In the genomic region with DNA sequence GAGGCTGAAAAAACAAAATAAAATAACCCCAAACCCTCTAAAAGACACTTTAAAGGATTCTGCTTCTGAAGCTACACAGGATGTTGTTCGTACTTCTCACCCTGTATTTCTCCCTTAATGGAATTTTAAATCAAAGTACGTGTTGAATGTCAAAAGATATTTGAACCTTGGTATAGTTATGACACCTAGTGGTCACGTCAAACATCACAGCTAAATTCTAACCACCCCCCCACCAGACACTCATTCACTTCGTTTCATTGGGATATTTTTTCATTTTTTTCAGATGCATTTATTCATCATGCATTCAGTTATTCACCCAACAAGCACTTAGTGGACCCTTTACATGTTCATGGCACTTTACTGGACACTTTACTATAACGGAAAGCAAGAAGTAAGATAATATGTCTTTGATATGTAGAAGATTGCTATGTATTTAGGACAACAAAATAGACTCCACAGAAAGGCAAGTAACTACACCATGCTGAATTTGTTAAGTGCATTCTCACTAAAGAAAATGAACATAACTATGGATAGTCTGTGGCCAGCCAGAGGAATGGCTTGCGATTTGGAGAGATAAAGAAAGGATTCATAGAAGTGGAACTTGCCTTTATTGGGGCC, we compare ENCODE assay signal across 8 cellular contexts.
DNase-seq lines count a peak whose midpoint lies in the region; ATAC-seq, FAIRE-seq and TF ChIP-seq lines count a peak whose summit lies in the region.

No MANE protein-coding gene starts in this region.

- FAIRE-seq in GM12878 (lab: Jason Lieb, UNC): peak; percentile 74

- intact Hi-C loops in GM12878 (cut with micrococcal nuclease; ENCODE audit: unreplicated experiment) (loop anchor here (1.0 to 10.0 kb wide), 10 partner anchors 65 to 947 kb away; a partner anchor contains a TSS), stomach (cut with DNase I; ENCODE audit: low total_unique reads) (no loop called here)

- POLR2A ChIA-PET in HEK293T (lab: Yijun Ruan, JAX): no interaction called here
- POLR2A ChIA-PET in GM12878 (lab: Charles Lee): no interaction called here

- TF ChIP-seq POLR2A in GM12878 (IDR thresholded peaks at IDR 0.05; ENCODE audit: low read depth, low read length): no peak
- TF ChIP-seq POLR2A in stomach (IDR thresholded peaks at IDR 0.05): no peak

- in situ Hi-C loops in GM12878 (cut with MboI): no loop called here

- peak; percentile 29 for DNase-seq in activated T-cell treated with anti-CD3 and anti-CD28 coated beads for 4 hours
- DNase-seq in activated T-cell treated with anti-CD3 and anti-CD28 coated beads, Interleukin-2, amount 50 U/mL, for 1 hour: no peak
- DNase-seq in HEK293T (ENCODE audit: extremely low spot score): peak; percentile 28
- peak; percentile 61 for DNase-seq in GM12878 (ENCODE audit: low read depth, low spot score)
- peak; percentile 17 for DNase-seq in iris pigment epithelial cell (ENCODE audit: low read depth)
- DNase-seq in stomach: no peak
- no peak for DNase-seq in activated CD8-positive, alpha-beta memory T cell treated with anti-CD3 and anti-CD28 coated beads for 24 hours

- TF ChIP-seq EP300 in GM12878 (IDR thresholded peaks at IDR 0.05; ENCODE audit: borderline replicate concordance in 1 of 2, control insufficient read depth in 1 of 2, low read depth in 2 of 2, low read length in 2 of 2): no peak
- no peak for TF ChIP-seq EP300 in stomach (IDR thresholded peaks at IDR 0.05)

- H3F3A ChIP-seq in OCI-LY1 (ENCODE audit: insufficient read depth, low read length): no peaks in the 10 kb centered on the region

- H3K4me3 ChIP-seq in OCI-LY1 (ENCODE audit: low read depth, low read length, poor library complexity, severe bottlenecking): no peak overlapping the region
- H3K4me3 ChIP-seq in GM12878: no peak overlapping the region
- no peak overlapping the region for H3K4me3 ChIP-seq in stomach

- peak; percentile 87 for ATAC-seq in GM12878

- no peak overlapping the region for H3K27ac ChIP-seq in OCI-LY1 (ENCODE audit: low read depth, low read length, poor library complexity, severe bottlenecking)
- H3K27ac ChIP-seq in GM12878 (ENCODE audit: control insufficient read depth, insufficient read depth): no peak overlapping the region
- H3K27ac ChIP-seq in stomach: no peak overlapping the region

- peak; percentile 83 for TF ChIP-seq RAD21 in GM12878 (IDR thresholded peaks at IDR 0.05; ENCODE audit: insufficient read depth, low read depth, low read length)

- H4K20me1 ChIP-seq in OCI-LY1 (ENCODE audit: insufficient read depth, low read length) (no peaks in the 10 kb centered on the region), GM12878 (ENCODE audit: control insufficient read depth, insufficient read depth) (no peaks in the 10 kb centered on the region)

- RAD21 ChIA-PET in GM12878 (lab: Charles Lee; ENCODE audit: unreplicated experiment): interaction anchor here (0.8 to 6.0 kb wide), 40 partner anchors 8 to 1057 kb away, joined by 3 to 54 read pairs (median 4); a partner anchor contains a TSS

- H3K36me3 ChIP-seq in OCI-LY1 (ENCODE audit: insufficient read depth, low read length) (no peaks in the 10 kb centered on the region), GM12878 (ENCODE audit: control insufficient read depth in 2 of 2, insufficient read depth in 2 of 2, low read length in 1 of 2) (no peaks in the 10 kb centered on the region), stomach (no peaks in the 10 kb centered on the region)

- no peaks in the 10 kb centered on the region for H3K79me2 ChIP-seq in OCI-LY1 (ENCODE audit: insufficient read depth, low read length)
- no peaks in the 10 kb centered on the region for H3K79me2 ChIP-seq in GM12878 (ENCODE audit: control insufficient read depth, insufficient read depth, low read length)

- CTCF ChIA-PET in HEK293T (lab: Yijun Ruan, JAX) (interaction anchor here (0.6 to 0.8 kb wide), 2 partner anchors 526 to 1021 kb away, joined by 3 to 5 read pairs; no protein-coding TSS in a partner anchor), GM12878 (lab: Yijun Ruan, JAX) (interaction anchor here (0.7 to 4.7 kb wide), 47 partner anchors 9 to 1053 kb away, joined by 3 to 57 read pairs (median 4); a partner anchor contains a TSS)

- H3K27me3 ChIP-seq in OCI-LY1 (ENCODE audit: insufficient read depth, low read length): no peaks in the 10 kb centered on the region
- H3K27me3 ChIP-seq in GM12878 (replicated peaks in 1 of 2; ENCODE audit: control insufficient read depth in 2 of 2, insufficient read depth in 2 of 2, low read length in 1 of 2): no peaks in the 10 kb centered on the region
- H3K27me3 ChIP-seq in stomach: no peaks in the 10 kb centered on the region

- H3K9ac ChIP-seq in OCI-LY1 (ENCODE audit: low read length) (no peak overlapping the region), GM12878 (ENCODE audit: control insufficient read depth, insufficient read depth, low read length) (no peak overlapping the region)

- H3K4me1 ChIP-seq in OCI-LY1 (ENCODE audit: insufficient read depth, low read length, severe bottlenecking): peaks cover 16% of the 10 kb centered on the region
- H3K4me1 ChIP-seq in GM12878 (ENCODE audit: control insufficient read depth, insufficient read depth, low read length): no peaks in the 10 kb centered on the region
- H3K4me1 ChIP-seq in stomach: peaks cover 0 to 6% (median 0%) of the 10 kb centered on the region in 4 donors

- H3K4me2 ChIP-seq in OCI-LY1 (ENCODE audit: low read length) (no peak overlapping the region), GM12878 (ENCODE audit: control insufficient read depth, insufficient read depth) (0 out of 2 replicates have a peak overlapping the region, but pooled peaks have one; percentile 12)

- WGBS in GM12878 (ENCODE audit: insufficient coverage, insufficient replicate concordance, low lambda C conversion rate, missing lambda C conversion rate): 7% methylated on average over 6 of the region's 6 CpGs
- 8 to 15% (median 12%) methylated on average over 6 of the region's 6 CpGs for WGBS in stomach, 5 donors

- TF ChIP-seq CTCF in OCI-LY1 (IDR thresholded peaks at IDR 0.05; ENCODE audit: low read length) (peak; percentile 55; the same call in 1 of the 2 replicates), GM12878 (IDR thresholded peaks at IDR 0.05 in 2 of 3, conservative IDR thresholded peaks at IDR 0.05 in 1 of 3; ENCODE audit: control insufficient read depth in 2 of 3, extremely low read depth in 1 of 3, insufficient read depth in 1 of 3, low read depth in 3 of 3, low read length in 3 of 3) (peak; percentile 54 to 82 (median 63); a peak in 5 of 6 replicates), stomach (IDR thresholded peaks at IDR 0.05) (peak in 5 of 7 experiments; percentile 33 to 66 (median 63))

- H3K9me3 ChIP-seq in OCI-LY1 (ENCODE audit: low read length) (no peaks in the 10 kb centered on the region), GM12878 (replicated peaks; ENCODE audit: control insufficient read depth, insufficient read depth, low read length) (no peaks in the 10 kb centered on the region; the same call in 2 of the 3 replicates), stomach (no peaks in the 10 kb centered on the region)

- no peaks in the 10 kb centered on the region for H3K9me2 ChIP-seq in OCI-LY1 (ENCODE audit: low read depth, low read length)

- BruUV-seq in GM12878 (replicated peaks; lab: Mats Ljungman, UMichigan): no TSS peak

- SMC1A ChIA-PET in GM12878 (lab: Charles Lee; ENCODE audit: uncharacterized antibody, unreplicated experiment): interaction anchor here (0.6 to 6.8 kb wide), 45 partner anchors 10 to 883 kb away, joined by 3 to 69 read pairs (median 4); a partner anchor contains a TSS

- no peak overlapping the region for H2AFZ ChIP-seq in OCI-LY1 (ENCODE audit: low read length)
- peak overlapping the region; percentile 35; the same call in 1 of the 2 replicates for H2AFZ ChIP-seq in GM12878 (ENCODE audit: control insufficient read depth, low read depth, low read length)

TF ChIP-seq in HEK293T, 16 proteins besides CTCF, POLR2A, EP300 and RAD21 (continues in another document):
- TF ChIP-seq SUZ12 (IDR thresholded peaks at IDR 0.05) (no peak), LEF1 (IDR thresholded peaks at IDR 0.05; ENCODE audit: borderline replicate concordance) (no peak), ELF4 (IDR thresholded peaks at IDR 0.05) (no peak), ARNT (IDR thresholded peaks at IDR 0.05) (no peak), FOXM1 (IDR thresholded peaks at IDR 0.05; ENCODE audit: borderline replicate concordance) (no peak), SP1 (IDR thresholded peaks at IDR 0.05) (no peak), ZNF384 (IDR thresholded peaks at IDR 0.05) (no peak), NFRKB (IDR thresholded peaks at IDR 0.05) (no peak), FOXA1 (IDR thresholded peaks at IDR 0.05) (no peak), FOXK2 (IDR thresholded peaks at IDR 0.05) (no peak)
- TF ChIP-seq, protein P1, sequence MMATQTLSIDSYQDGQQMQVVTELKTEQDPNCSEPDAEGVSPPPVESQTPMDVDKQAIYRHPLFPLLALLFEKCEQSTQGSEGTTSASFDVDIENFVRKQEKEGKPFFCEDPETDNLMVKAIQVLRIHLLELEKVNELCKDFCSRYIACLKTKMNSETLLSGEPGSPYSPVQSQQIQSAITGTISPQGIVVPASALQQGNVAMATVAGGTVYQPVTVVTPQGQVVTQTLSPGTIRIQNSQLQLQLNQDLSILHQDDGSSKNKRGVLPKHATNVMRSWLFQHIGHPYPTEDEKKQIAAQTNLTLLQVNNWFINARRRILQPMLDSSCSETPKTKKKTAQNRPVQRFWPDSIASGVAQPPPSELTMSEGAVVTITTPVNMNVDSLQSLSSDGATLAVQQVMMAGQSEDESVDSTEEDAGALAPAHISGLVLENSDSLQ (IDR thresholded peaks at IDR 0.05): no peak

TF ChIP-seq in GM12878, 131 proteins besides CTCF, POLR2A, EP300 and RAD21 (continues in another document):
- TF ChIP-seq IKZF2 (IDR thresholded peaks at IDR 0.05) (peak in 1 of 2 experiments; percentile 15; a peak in 1 of 4 replicates), SP1 (IDR thresholded peaks at IDR 0.05; ENCODE audit: low read depth, low read length) (no peak), RB1 (IDR thresholded peaks at IDR 0.05; ENCODE audit: borderline replicate concordance) (peak; percentile 40; the same call in 1 of the 2 replicates), TBL1XR1 (IDR thresholded peaks at IDR 0.05; ENCODE audit: low read depth, low read length) (no peak), ZNF24 (IDR thresholded peaks at IDR 0.05) (peak; percentile 94), SMC3 (IDR thresholded peaks at IDR 0.05; ENCODE audit: borderline replicate concordance, low read length) (peak; percentile 91)
- TF ChIP-seq, protein P2, sequence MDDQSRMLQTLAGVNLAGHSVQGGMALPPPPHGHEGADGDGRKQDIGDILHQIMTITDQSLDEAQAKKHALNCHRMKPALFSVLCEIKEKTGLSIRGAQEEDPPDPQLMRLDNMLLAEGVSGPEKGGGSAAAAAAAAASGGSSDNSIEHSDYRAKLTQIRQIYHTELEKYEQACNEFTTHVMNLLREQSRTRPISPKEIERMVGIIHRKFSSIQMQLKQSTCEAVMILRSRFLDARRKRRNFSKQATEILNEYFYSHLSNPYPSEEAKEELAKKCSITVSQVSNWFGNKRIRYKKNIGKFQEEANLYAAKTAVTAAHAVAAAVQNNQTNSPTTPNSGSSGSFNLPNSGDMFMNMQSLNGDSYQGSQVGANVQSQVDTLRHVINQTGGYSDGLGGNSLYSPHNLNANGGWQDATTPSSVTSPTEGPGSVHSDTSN (IDR thresholded peaks at IDR 0.05; ENCODE audit: insufficient replicate concordance, low read depth, low read length): no peak

Comparison
In these comparisons a context has a peak if more than half of its experiments do, and no peak if none do; other contexts are left out.
1. DNase-seq: peak in activated T-cell treated with anti-CD3 and anti-CD28 coated beads for 4 hours (single experiment), HEK293T (single experiment), GM12878 (single experiment) and iris pigment epithelial cell (single experiment); none in activated T-cell treated with anti-CD3 and anti-CD28 coated beads, Interleukin-2, amount 50 U/mL, for 1 hour (single experiment), stomach (single experiment) and activated CD8-positive, alpha-beta memory T cell treated with anti-CD3 and anti-CD28 coated beads for 24 hours (single experiment).
2. Peak in every context shown above with its lines, with median percentiles within 50 percentile points of each other: CTCF ChIP-seq.